In the genomic region with DNA sequence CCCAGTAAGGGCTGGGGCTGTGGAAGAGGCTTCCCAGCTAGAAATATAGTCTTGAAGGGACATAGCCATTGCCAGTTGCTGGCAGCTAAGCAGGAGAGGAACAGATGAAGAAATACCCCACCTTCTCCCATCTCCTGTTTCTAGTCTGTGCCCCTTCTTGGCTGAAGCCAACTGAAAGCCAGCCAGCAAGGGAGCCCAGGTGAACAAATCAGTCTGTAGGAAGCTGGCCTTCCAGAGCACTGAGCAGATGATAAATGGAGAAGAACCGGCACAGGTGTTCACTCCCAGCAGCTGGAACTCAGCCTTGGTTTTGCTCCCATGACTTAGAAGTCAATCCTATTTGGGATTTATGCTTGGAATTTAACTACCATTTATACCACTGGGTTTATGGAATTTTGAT, we compare ENCODE assay signal across 26 cellular contexts.
DNase-seq lines count a peak whose midpoint lies in the region; ATAC-seq, FAIRE-seq and TF ChIP-seq lines count a peak whose summit lies in the region.
"Had no signal": no experiment of that assay in that cellular context is flagged by ENCODE, and none has a peak within 500 bp of the region (broad histone marks: within the 10 kb centered on the region; RNA-seq: fewer than 3 reads in every experiment).

No MANE protein-coding gene starts in this region.

- peak; percentile 67 for DNase-seq in NCI-H2171 treated with DMSO at 0.1 percent for 48 hours (lab: John Stamatoyannopoulos, UW)
- no peak for DNase-seq in NCI-H2171 (lab: John Stamatoyannopoulos, UW)
- DNase-seq in pancreas, result peak in 4 of 6 donors; percentile 22 to 38 (median 24)
- no peak for DNase-seq in urothelium cell line (ENCODE audit: low spot score)
- DNase-seq in brain microvascular endothelial cell, result no peak
- no peak for DNase-seq in iPS-NIHi11 (ENCODE audit: low spot score)
- DNase-seq: ACHN; BE2C; CD8-positive, alpha-beta memory T cell; DMS79 treated with DMSO at 0.1 percent for 48 hours; H9; Karpas-422; NCI-H1092 treated with DMSO at 0.1 percent for 48 hours; NCI-H1436; NCI-H187; NCI-H446; NCI-H526; SIG-M5 had no signal

- no peaks in the 10 kb centered on the region for H3K9me3 ChIP-seq in pancreas
- H3K9me3 ChIP-seq: BE2C had no signal

- peak overlapping the region; percentile 0 for H3K27ac ChIP-seq in angular gyrus (ENCODE audit: low read depth, low read length)
- no peak overlapping the region for H3K27ac ChIP-seq in pancreas
- no peak overlapping the region for H3K27ac ChIP-seq in brain microvascular endothelial cell
- H3K27ac ChIP-seq: 22Rv1, SK-N-MC had no signal

- H3K27me3 ChIP-seq in pancreas, result no peaks in the 10 kb centered on the region
- no peaks in the 10 kb centered on the region for H3K27me3 ChIP-seq in brain microvascular endothelial cell (replicated peaks)
- H3K27me3 ChIP-seq: BE2C had no signal

- peak; percentile 35 to 86 (median 74) for ATAC-seq in pancreas
- ATAC-seq in GM19452 (IDR thresholded peaks at IDR 0.05; ENCODE audit: unreplicated experiment), result no peak
- ATAC-seq: GM23338, HepG2 had no signal

- in situ Hi-C loops in brain microvascular endothelial cell (cut with HindIII; ENCODE audit: low pct_ligation_motif_present, low sequenced_read_pairs), result no loop called here

- H3K4me3 ChIP-seq in pancreas (no peak overlapping the region), brain microvascular endothelial cell (ENCODE audit: low read depth, low read length) (no peak overlapping the region)
- H3K4me3 ChIP-seq: GM23338, SK-N-MC had no signal

- no peak for TF ChIP-seq CTCF in pancreas (IDR thresholded peaks at IDR 0.05)
- no peak for TF ChIP-seq CTCF in brain microvascular endothelial cell (IDR thresholded peaks at IDR 0.05; ENCODE audit: low read depth, low read length, missing control alignments)

- no peak for FAIRE-seq in pancreas (lab: Jason Lieb, UNC)
- FAIRE-seq in urothelium cell line (lab: Jason Lieb, UNC), result peak; percentile 91
- FAIRE-seq: GM12892, HepG2, RCC 7860 had no signal

- 18 to 26% methylated on average over 1 of the region's 1 CpG for WGBS in pancreas, 2 donors

- H3K4me1 ChIP-seq in pancreas, result peaks cover 0 to 3% (median 0%) of the 10 kb centered on the region in 3 donors

- intact Hi-C loops in pancreas (cut with DNase I), result no loop called here

- no peaks in the 10 kb centered on the region for H3K36me3 ChIP-seq in pancreas
- no peaks in the 10 kb centered on the region for H3K36me3 ChIP-seq in brain microvascular endothelial cell (replicated peaks)
- H3K36me3 ChIP-seq: BE2C had no signal

Comparison
In these comparisons a context has a peak if more than half of its experiments do, and no peak if none do; other contexts are left out.
1. DNase-seq: peak in NCI-H2171 treated with DMSO at 0.1 percent for 48 hours (single experiment) and pancreas (4 of 6); none in NCI-H2171 (single experiment), urothelium cell line (single experiment), brain microvascular endothelial cell (single experiment) and iPS-NIHi11 (single experiment).